1 cellular context compared by ENCODE assay signal in genomic region chr10:7818295-7819125, GRCh38.
TF ChIP-seq lines count a peak whose summit lies in the region.

Gene TAF3, plus strand, starts transcription at chr10:7818505. Its CDS starts 205 bp downstream, at chr10:7818710.

TF ChIP-seq in WTC11, 78 proteins besides CTCF, POLR2A, EP300 and RAD21 (continued from another document and continues in another):
- TF ChIP-seq FOXP4 (CRISPR knock-in tag; IDR thresholded peaks at IDR 0.05) = peak; percentile 82; the same call in 1 of the 2 replicates
- TF ChIP-seq, protein P1, sequence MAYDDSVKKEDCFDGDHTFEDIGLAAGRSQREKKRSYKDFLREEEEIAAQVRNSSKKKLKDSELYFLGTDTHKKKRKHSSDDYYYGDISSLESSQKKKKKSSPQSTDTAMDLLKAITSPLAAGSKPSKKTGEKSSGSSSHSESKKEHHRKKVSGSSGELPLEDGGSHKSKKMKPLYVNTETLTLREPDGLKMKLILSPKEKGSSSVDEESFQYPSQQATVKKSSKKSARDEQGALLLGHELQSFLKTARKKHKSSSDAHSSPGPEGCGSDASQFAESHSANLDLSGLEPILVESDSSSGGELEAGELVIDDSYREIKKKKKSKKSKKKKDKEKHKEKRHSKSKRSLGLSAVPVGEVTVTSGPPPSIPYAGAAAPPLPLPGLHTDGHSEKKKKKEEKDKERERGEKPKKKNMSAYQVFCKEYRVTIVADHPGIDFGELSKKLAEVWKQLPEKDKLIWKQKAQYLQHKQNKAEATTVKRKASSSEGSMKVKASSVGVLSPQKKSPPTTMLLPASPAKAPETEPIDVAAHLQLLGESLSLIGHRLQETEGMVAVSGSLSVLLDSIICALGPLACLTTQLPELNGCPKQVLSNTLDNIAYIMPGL (CRISPR knock-in tag; IDR thresholded peaks at IDR 0.05) = peak; percentile 78; the same call in 1 of the 2 replicates
- peak; percentile 41; the same call in 1 of the 2 replicates for TF ChIP-seq ZNF423 (CRISPR knock-in tag; IDR thresholded peaks at IDR 0.05)
- TF ChIP-seq JUN (CRISPR knock-in tag; IDR thresholded peaks at IDR 0.05) = no peak
- no peak for TF ChIP-seq IRF2 (CRISPR knock-in tag; IDR thresholded peaks at IDR 0.05; ENCODE audit: borderline replicate concordance, low read depth)
- peak; percentile 83 for TF ChIP-seq CREM (CRISPR knock-in tag; IDR thresholded peaks at IDR 0.05)
- no peak for TF ChIP-seq ZNF671 (CRISPR knock-in tag; IDR thresholded peaks at IDR 0.05)
- TF ChIP-seq, protein P2, sequence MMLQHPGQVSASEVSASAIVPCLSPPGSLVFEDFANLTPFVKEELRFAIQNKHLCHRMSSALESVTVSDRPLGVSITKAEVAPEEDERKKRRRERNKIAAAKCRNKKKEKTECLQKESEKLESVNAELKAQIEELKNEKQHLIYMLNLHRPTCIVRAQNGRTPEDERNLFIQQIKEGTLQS (CRISPR knock-in tag; conservative IDR thresholded peaks at IDR 0.05) = no peak
- TF ChIP-seq, protein P3, sequence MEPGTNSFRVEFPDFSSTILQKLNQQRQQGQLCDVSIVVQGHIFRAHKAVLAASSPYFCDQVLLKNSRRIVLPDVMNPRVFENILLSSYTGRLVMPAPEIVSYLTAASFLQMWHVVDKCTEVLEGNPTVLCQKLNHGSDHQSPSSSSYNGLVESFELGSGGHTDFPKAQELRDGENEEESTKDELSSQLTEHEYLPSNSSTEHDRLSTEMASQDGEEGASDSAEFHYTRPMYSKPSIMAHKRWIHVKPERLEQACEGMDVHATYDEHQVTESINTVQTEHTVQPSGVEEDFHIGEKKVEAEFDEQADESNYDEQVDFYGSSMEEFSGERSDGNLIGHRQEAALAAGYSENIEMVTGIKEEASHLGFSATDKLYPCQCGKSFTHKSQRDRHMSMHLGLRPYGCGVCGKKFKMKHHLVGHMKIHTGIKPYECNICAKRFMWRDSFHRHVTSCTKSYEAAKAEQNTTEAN (CRISPR knock-in tag; IDR thresholded peaks at IDR 0.05) = no peak
- TF ChIP-seq ZNF219 (CRISPR knock-in tag; IDR thresholded peaks at IDR 0.05; ENCODE audit: borderline replicate concordance) = no peak
- TF ChIP-seq ZNF532 (CRISPR knock-in tag; IDR thresholded peaks at IDR 0.05; ENCODE audit: borderline replicate concordance) = no peak
- no peak for TF ChIP-seq JAZF1 (CRISPR knock-in tag; IDR thresholded peaks at IDR 0.05)
- peak; percentile 84; the same call in 1 of the 2 replicates for TF ChIP-seq SMAD3 (CRISPR knock-in tag; IDR thresholded peaks at IDR 0.05; ENCODE audit: borderline replicate concordance)
- TF ChIP-seq GTF2I (CRISPR knock-in tag; conservative IDR thresholded peaks at IDR 0.05) = no peak
- TF ChIP-seq ZNF232 (CRISPR knock-in tag; IDR thresholded peaks at IDR 0.05) = 0 out of 2 replicates have a peak, but pooled peaks have one; percentile 86
- 0 out of 2 replicates have a peak, but pooled peaks have one; percentile 8 for TF ChIP-seq ZNF121 (CRISPR knock-in tag; IDR thresholded peaks at IDR 0.05)
- no peak for TF ChIP-seq PRDM15 (CRISPR knock-in tag; IDR thresholded peaks at IDR 0.05)
- TF ChIP-seq NR1H2 (CRISPR knock-in tag; IDR thresholded peaks at IDR 0.05) = no peak
- TF ChIP-seq RELA (CRISPR knock-in tag; IDR thresholded peaks at IDR 0.05; ENCODE audit: borderline replicate concordance) = no peak
- no peak for TF ChIP-seq AR (CRISPR knock-in tag; IDR thresholded peaks at IDR 0.05)
- TF ChIP-seq, protein P4, sequence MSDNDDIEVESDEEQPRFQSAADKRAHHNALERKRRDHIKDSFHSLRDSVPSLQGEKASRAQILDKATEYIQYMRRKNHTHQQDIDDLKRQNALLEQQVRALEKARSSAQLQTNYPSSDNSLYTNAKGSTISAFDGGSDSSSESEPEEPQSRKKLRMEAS (CRISPR knock-in tag; IDR thresholded peaks at IDR 0.05) = peak; percentile 94
- TF ChIP-seq, protein P5, sequence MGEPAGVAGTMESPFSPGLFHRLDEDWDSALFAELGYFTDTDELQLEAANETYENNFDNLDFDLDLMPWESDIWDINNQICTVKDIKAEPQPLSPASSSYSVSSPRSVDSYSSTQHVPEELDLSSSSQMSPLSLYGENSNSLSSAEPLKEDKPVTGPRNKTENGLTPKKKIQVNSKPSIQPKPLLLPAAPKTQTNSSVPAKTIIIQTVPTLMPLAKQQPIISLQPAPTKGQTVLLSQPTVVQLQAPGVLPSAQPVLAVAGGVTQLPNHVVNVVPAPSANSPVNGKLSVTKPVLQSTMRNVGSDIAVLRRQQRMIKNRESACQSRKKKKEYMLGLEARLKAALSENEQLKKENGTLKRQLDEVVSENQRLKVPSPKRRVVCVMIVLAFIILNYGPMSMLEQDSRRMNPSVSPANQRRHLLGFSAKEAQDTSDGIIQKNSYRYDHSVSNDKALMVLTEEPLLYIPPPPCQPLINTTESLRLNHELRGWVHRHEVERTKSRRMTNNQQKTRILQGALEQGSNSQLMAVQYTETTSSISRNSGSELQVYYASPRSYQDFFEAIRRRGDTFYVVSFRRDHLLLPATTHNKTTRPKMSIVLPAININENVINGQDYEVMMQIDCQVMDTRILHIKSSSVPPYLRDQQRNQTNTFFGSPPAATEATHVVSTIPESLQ (CRISPR knock-in tag; IDR thresholded peaks at IDR 0.05) = no peak
- TF ChIP-seq, protein P6, sequence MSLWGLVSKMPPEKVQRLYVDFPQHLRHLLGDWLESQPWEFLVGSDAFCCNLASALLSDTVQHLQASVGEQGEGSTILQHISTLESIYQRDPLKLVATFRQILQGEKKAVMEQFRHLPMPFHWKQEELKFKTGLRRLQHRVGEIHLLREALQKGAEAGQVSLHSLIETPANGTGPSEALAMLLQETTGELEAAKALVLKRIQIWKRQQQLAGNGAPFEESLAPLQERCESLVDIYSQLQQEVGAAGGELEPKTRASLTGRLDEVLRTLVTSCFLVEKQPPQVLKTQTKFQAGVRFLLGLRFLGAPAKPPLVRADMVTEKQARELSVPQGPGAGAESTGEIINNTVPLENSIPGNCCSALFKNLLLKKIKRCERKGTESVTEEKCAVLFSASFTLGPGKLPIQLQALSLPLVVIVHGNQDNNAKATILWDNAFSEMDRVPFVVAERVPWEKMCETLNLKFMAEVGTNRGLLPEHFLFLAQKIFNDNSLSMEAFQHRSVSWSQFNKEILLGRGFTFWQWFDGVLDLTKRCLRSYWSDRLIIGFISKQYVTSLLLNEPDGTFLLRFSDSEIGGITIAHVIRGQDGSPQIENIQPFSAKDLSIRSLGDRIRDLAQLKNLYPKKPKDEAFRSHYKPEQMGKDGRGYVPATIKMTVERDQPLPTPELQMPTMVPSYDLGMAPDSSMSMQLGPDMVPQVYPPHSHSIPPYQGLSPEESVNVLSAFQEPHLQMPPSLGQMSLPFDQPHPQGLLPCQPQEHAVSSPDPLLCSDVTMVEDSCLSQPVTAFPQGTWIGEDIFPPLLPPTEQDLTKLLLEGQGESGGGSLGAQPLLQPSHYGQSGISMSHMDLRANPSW (CRISPR knock-in tag; conservative IDR thresholded peaks at IDR 0.05; ENCODE audit: low read depth) = no peak
- TF ChIP-seq CREB1 (CRISPR knock-in tag; IDR thresholded peaks at IDR 0.05) = peak; percentile 47; the same call in 1 of the 2 replicates
- no peak for TF ChIP-seq NR3C1 (CRISPR knock-in tag; conservative IDR thresholded peaks at IDR 0.05; ENCODE audit: low read depth)
- TF ChIP-seq, protein P7, sequence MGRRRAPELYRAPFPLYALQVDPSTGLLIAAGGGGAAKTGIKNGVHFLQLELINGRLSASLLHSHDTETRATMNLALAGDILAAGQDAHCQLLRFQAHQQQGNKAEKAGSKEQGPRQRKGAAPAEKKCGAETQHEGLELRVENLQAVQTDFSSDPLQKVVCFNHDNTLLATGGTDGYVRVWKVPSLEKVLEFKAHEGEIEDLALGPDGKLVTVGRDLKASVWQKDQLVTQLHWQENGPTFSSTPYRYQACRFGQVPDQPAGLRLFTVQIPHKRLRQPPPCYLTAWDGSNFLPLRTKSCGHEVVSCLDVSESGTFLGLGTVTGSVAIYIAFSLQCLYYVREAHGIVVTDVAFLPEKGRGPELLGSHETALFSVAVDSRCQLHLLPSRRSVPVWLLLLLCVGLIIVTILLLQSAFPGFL (CRISPR knock-in tag; IDR thresholded peaks at IDR 0.05; ENCODE audit: borderline replicate concordance) = no peak
- TF ChIP-seq RORB (CRISPR knock-in tag; IDR thresholded peaks at IDR 0.05) = no peak
- no peak for TF ChIP-seq NR2C2 (CRISPR knock-in tag; IDR thresholded peaks at IDR 0.05)
- no peak for TF ChIP-seq SMAD4 (CRISPR knock-in tag; IDR thresholded peaks at IDR 0.05)
